20 cellular contexts compared by ENCODE assay signal in the genomic region with DNA sequence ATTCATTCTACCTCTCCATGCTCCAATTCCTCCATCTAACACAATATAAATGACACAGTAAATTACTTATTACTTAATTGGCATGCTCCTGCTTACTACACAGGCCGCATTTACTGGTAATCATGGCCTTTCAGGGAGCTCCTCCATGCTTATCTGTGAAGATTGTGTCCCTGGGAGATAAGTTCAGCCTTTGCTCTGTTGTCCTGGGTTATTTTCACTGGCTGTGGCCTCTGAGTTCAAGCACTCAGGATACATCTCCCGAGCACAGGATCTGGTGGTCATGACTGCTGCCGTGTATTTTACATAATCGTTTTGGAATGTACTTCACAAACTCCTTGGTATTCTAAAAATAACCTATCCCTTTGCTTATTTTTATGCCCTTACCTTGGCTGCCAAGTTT.
DNase-seq lines count a peak whose midpoint lies in the region; ATAC-seq, FAIRE-seq and TF ChIP-seq lines count a peak whose summit lies in the region.
"Had no signal": no experiment of that assay in that cellular context is flagged by ENCODE, and none has a peak within 500 bp of the region (broad histone marks: within the 10 kb centered on the region; RNA-seq: fewer than 3 reads in every experiment).

No MANE protein-coding gene starts in this region.

- H3K4me3 Mint-ChIP-seq in endodermal cell = no peak overlapping the region
- H3K4me3 Mint-ChIP-seq: effector memory CD8-positive, alpha-beta T cell; neural crest cell; stimulated activated naive CD8-positive, alpha-beta T cell treated with anti-CD3 and anti-CD28 coated beads, Interleukin-15, amount 100 ng/mL, for 72 hours had no signal

- DNase-seq in Right ventricle myocardium inferior (ENCODE audit: missing footprints) = no peak
- DNase-seq in cardiac septum (ENCODE audit: low spot score) = no peak
- no peak for DNase-seq in left cardiac atrium
- DNase-seq in sciatic nerve (ENCODE audit: low spot score) = no peak
- DNase-seq in NCI-H1436 (lab: John Stamatoyannopoulos, UW) = no peak
- no peak for DNase-seq in endodermal cell
- DNase-seq in pancreas = no peak
- DNase-seq: 8988T; Calu3; effector memory CD8-positive, alpha-beta T cell; HCEC 1CT; KBM-7; mesenchymal stem cell; NCI-H2081 treated with DMSO at 0.1 percent for 48 hours; retina; stimulated activated naive CD8-positive, alpha-beta T cell treated with anti-CD3 and anti-CD28 coated beads, Interleukin-15, amount 100 ng/mL, for 72 hours; T-helper 9 cell had no signal

- H3K4me3 ChIP-seq in endodermal cell (ENCODE audit: low read length) (no peak overlapping the region), pancreas (no peak overlapping the region)

- no peaks in the 10 kb centered on the region for H3K27me3 Mint-ChIP-seq in endodermal cell (ENCODE audit: insufficient read depth)

- ATAC-seq in Right ventricle myocardium inferior (peak; percentile 86), left cardiac atrium (peak; percentile 34 to 95), sciatic nerve (peak; percentile 52), HG03159 (IDR thresholded peaks at IDR 0.05; ENCODE audit: unreplicated experiment) (no peak), pancreas (no peak)
- ATAC-seq: effector memory CD8-positive, alpha-beta T cell; stimulated activated naive CD8-positive, alpha-beta T cell treated with anti-CD3 and anti-CD28 coated beads, Interleukin-15, amount 100 ng/mL, for 72 hours had no signal

- H3K27ac Mint-ChIP-seq in endodermal cell = no peak overlapping the region
- H3K27ac Mint-ChIP-seq: activated T-helper 2 cell treated with anti-CD3 and anti-CD28 coated beads, Interferon-gamma antibody, Interleukin-2, Interleukin-4, amounts not matched to agents 10 μg/mL and 5 μg/mL and 100 μg/mL, durations not matched to agents 14 hours and 24 hours and 36 hours; effector memory CD8-positive, alpha-beta T cell; stimulated activated naive CD8-positive, alpha-beta T cell treated with anti-CD3 and anti-CD28 coated beads, Interleukin-15, amount 100 ng/mL, for 72 hours had no signal

- H3K9me3 Mint-ChIP-seq in endodermal cell = no peaks in the 10 kb centered on the region
- H3K9me3 Mint-ChIP-seq: activated T-helper 2 cell treated with anti-CD3 and anti-CD28 coated beads, Interferon-gamma antibody, Interleukin-2, Interleukin-4, amounts not matched to agents 10 μg/mL and 5 μg/mL and 100 μg/mL, durations not matched to agents 14 hours and 24 hours and 36 hours; neural crest cell; stimulated activated naive CD8-positive, alpha-beta T cell treated with anti-CD3 and anti-CD28 coated beads, Interleukin-15, amount 100 ng/mL, for 72 hours had no signal

- TF ChIP-seq CTCF in endodermal cell (conservative IDR thresholded peaks at IDR 0.05) (no peak), pancreas (IDR thresholded peaks at IDR 0.05) (no peak)

- H3K27ac ChIP-seq in endodermal cell (ENCODE audit: low read depth, low read length) (no peak overlapping the region), pancreas (no peak overlapping the region)

- H3K4me1 Mint-ChIP-seq in endodermal cell = no peaks in the 10 kb centered on the region
- H3K4me1 Mint-ChIP-seq: neural crest cell; stimulated activated naive CD8-positive, alpha-beta T cell treated with anti-CD3 and anti-CD28 coated beads, Interleukin-15, amount 100 ng/mL, for 72 hours had no signal

- H3K9ac ChIP-seq in endodermal cell (ENCODE audit: extremely low read depth, low read length, poor library complexity, severe bottlenecking) = no peak overlapping the region

- no peak for FAIRE-seq in pancreas (lab: Jason Lieb, UNC)

- H3K9me3 ChIP-seq in endodermal cell (ENCODE audit: control insufficient read depth, low read length) (peaks cover 1% of the 10 kb centered on the region), pancreas (no peaks in the 10 kb centered on the region)

- H3K36me3 Mint-ChIP-seq in endodermal cell (ENCODE audit: low read depth) = no peaks in the 10 kb centered on the region

- intact Hi-C loops in Right ventricle myocardium inferior (cut with DNase I) (no loop called here), cardiac septum (cut with DNase I) (loop anchor here (5.0 kb wide), 1 partner anchor 159 kb away; no protein-coding TSS in a partner anchor), left cardiac atrium (cut with DNase I) (no loop called here), sciatic nerve (cut with DNase I) (no loop called here), pancreas (cut with DNase I) (no loop called here)

- H3K27me3 ChIP-seq in endodermal cell (ENCODE audit: control insufficient read depth, insufficient read depth, low read length, poor library complexity, severe bottlenecking) (no peaks in the 10 kb centered on the region), pancreas (no peaks in the 10 kb centered on the region)

- 82 to 89% methylated on average over 3 to 4 of the region's 4 CpGs for WGBS in endodermal cell (ENCODE audit: insufficient coverage in 1 of 2, insufficient read length in 1 of 2), 2 experiments
- 37 to 44% methylated on average over 4 of the region's 4 CpGs for WGBS in pancreas, 2 donors

- peaks cover 4% of the 10 kb centered on the region for H3K4me1 ChIP-seq in endodermal cell (ENCODE audit: control insufficient read depth, insufficient read depth, low read length)
- H3K4me1 ChIP-seq in pancreas = no peaks in the 10 kb centered on the region

- H3K36me3 ChIP-seq in endodermal cell (ENCODE audit: control insufficient read depth, insufficient read depth, low read length) (no peaks in the 10 kb centered on the region), pancreas (no peaks in the 10 kb centered on the region)

Comparison
In these comparisons a context has a peak if more than half of its experiments do, and no peak if none do; other contexts are left out.
1. ATAC-seq: peak in Right ventricle myocardium inferior (single experiment), left cardiac atrium (2 of 2) and sciatic nerve (single experiment); none in HG03159 (single experiment) and pancreas (0 of 4).